In genomic region chr7:121369462-121369861, GRCh38 we compare ENCODE assay signal across 8 cellular contexts. TPM values are rescaled to one million over a fixed set of nuclear protein-coding genes. Genes with fewer than 3 reads are reported as not detected.
A peak's percentile ranks its signal among the peaks of the same experiment; 100 is the strongest.
DNase-seq lines count a peak whose midpoint lies in the region; ATAC-seq, FAIRE-seq and TF ChIP-seq lines count a peak whose summit lies in the region.

No MANE protein-coding gene starts in this region.

- no peak overlapping the region for H3K4me3 Mint-ChIP-seq in brain

- no peaks in the 10 kb centered on the region for H3K27me3 Mint-ChIP-seq in brain

- FAIRE-seq in D721Med (lab: Jason Lieb, UNC) = no peak

- intact Hi-C loops in Right ventricle myocardium superior (cut with DNase I) = no loop called here
- intact Hi-C loops in Right ventricle myocardium inferior (cut with DNase I) = no loop called here

- H3K36me3 Mint-ChIP-seq in brain = peaks cover 36% of the 10 kb centered on the region

- ATAC-seq in Right ventricle myocardium superior (ENCODE audit: poor library complexity) (peak; percentile 27), Right ventricle myocardium inferior (no peak), HG03175 (IDR thresholded peaks at IDR 0.05; ENCODE audit: unreplicated experiment) (peak; percentile 66)

- peak overlapping the region in 3 of 5 experiments; percentile 7 to 82 (median 30) for H3K27ac Mint-ChIP-seq in brain

- TF ChIP-seq CTCF in brain (conservative IDR thresholded peaks at IDR 0.05) (no peak), D721Med (IDR thresholded peaks at IDR 0.05; ENCODE audit: insufficient read depth, missing control alignments) (no peak)

- H3K9me3 Mint-ChIP-seq in brain = no peaks in the 10 kb centered on the region

- H3K4me1 Mint-ChIP-seq in brain = peaks cover 42% of the 10 kb centered on the region

- DNase-seq in Right ventricle myocardium superior = no peak
- no peak for DNase-seq in Right ventricle myocardium inferior (ENCODE audit: missing footprints)
- peak; percentile 50 for DNase-seq in smooth muscle cell of the brain vasculature (ENCODE audit: low read depth, low spot score)
- no peak for DNase-seq in activated effector memory CD4-positive, alpha-beta T cell treated with Interleukin-2 at 50 U/mL for 16 hours
- DNase-seq in DMS153 (lab: John Stamatoyannopoulos, UW) = no peak
- no peak for DNase-seq in D721Med (ENCODE audit: insufficient read length, low spot score)

RNA-seq across cellular contexts. Expression of gene FAM3C, which starts 26.6 kb away (rescaled TPM):
- 36.5 TPM for total RNA-seq in Right ventricle myocardium superior
- total RNA-seq in Right ventricle myocardium inferior = 40.2 TPM
- 23.7 TPM for polyA plus RNA-seq in brain (ENCODE audit: insufficient read depth, low read depth, low replicate concordance)

RNA-seq across cellular contexts. Expression of gene WNT16, which starts 40.7 kb away (rescaled TPM):
- total RNA-seq in Right ventricle myocardium superior = not detected
- total RNA-seq in Right ventricle myocardium inferior = not detected
- 0.25 TPM for polyA plus RNA-seq in brain (ENCODE audit: insufficient read depth, low read depth, low replicate concordance)
